In genomic region chr12:52149651-52150241, GRCh38 we compare ENCODE assay signal across 1 cellular context.
TF ChIP-seq lines count a peak whose summit lies in the region.

No MANE protein-coding gene starts in this region.

TF ChIP-seq in SK-N-SH treated with all-trans-retinoic acid at 6 μM for 48 hours, 23 proteins besides CTCF, POLR2A, EP300 and RAD21 (continued from another document):
- no peak for TF ChIP-seq CSRNP3 (CRISPR knock-in tag; IDR thresholded peaks at IDR 0.05)
- TF ChIP-seq, protein P1, sequence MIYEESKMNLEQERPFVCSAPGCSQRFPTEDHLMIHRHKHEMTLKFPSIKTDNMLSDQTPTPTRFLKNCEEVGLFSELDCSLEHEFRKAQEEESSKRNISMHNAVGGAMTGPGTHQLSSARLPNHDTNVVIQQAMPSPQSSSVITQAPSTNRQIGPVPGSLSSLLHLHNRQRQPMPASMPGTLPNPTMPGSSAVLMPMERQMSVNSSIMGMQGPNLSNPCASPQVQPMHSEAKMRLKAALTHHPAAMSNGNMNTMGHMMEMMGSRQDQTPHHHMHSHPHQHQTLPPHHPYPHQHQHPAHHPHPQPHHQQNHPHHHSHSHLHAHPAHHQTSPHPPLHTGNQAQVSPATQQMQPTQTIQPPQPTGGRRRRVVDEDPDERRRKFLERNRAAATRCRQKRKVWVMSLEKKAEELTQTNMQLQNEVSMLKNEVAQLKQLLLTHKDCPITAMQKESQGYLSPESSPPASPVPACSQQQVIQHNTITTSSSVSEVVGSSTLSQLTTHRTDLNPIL (CRISPR knock-in tag; IDR thresholded peaks at IDR 0.05; ENCODE audit: low read depth) = no peak
- no peak for TF ChIP-seq TOX (CRISPR knock-in tag; IDR thresholded peaks at IDR 0.05; ENCODE audit: borderline replicate concordance)
- TF ChIP-seq PPARA (CRISPR knock-in tag; IDR thresholded peaks at IDR 0.05; ENCODE audit: borderline replicate concordance) = no peak
- no peak for TF ChIP-seq ZNF8 (CRISPR knock-in tag; IDR thresholded peaks at IDR 0.05)
- no peak for TF ChIP-seq ZNF565 (CRISPR knock-in tag; conservative IDR thresholded peaks at IDR 0.05; ENCODE audit: low read depth)
- TF ChIP-seq ZC3H10 (CRISPR knock-in tag; IDR thresholded peaks at IDR 0.05) = no peak
- no peak for TF ChIP-seq SNAI2 (CRISPR knock-in tag; IDR thresholded peaks at IDR 0.05)
- TF ChIP-seq, protein P2, sequence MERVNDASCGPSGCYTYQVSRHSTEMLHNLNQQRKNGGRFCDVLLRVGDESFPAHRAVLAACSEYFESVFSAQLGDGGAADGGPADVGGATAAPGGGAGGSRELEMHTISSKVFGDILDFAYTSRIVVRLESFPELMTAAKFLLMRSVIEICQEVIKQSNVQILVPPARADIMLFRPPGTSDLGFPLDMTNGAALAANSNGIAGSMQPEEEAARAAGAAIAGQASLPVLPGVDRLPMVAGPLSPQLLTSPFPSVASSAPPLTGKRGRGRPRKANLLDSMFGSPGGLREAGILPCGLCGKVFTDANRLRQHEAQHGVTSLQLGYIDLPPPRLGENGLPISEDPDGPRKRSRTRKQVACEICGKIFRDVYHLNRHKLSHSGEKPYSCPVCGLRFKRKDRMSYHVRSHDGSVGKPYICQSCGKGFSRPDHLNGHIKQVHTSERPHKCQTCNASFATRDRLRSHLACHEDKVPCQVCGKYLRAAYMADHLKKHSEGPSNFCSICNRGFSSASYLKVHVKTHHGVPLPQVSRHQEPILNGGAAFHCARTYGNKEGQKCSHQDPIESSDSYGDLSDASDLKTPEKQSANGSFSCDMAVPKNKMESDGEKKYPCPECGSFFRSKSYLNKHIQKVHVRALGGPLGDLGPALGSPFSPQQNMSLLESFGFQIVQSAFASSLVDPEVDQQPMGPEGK (CRISPR knock-in tag; IDR thresholded peaks at IDR 0.05; ENCODE audit: borderline replicate concordance) = no peak
- no peak for TF ChIP-seq ZNF70 (CRISPR knock-in tag; IDR thresholded peaks at IDR 0.05)
- TF ChIP-seq OSR1 (CRISPR knock-in tag; IDR thresholded peaks at IDR 0.05) = no peak
- TF ChIP-seq ISL1 (CRISPR knock-in tag; IDR thresholded peaks at IDR 0.05) = no peak
- TF ChIP-seq ESRRG (CRISPR knock-in tag; IDR thresholded peaks at IDR 0.05) = no peak
- TF ChIP-seq BACH2 (CRISPR knock-in tag; IDR thresholded peaks at IDR 0.05; ENCODE audit: borderline replicate concordance) = no peak
